19 cellular contexts compared by ENCODE assay signal in genomic region chr16:82301108-82301755, GRCh38.
A peak's percentile ranks its signal among the peaks of the same experiment; 100 is the strongest.
DNase-seq lines count a peak whose midpoint lies in the region; ATAC-seq and TF ChIP-seq lines count a peak whose summit lies in the region.
"Had no signal": no experiment of that assay in that cellular context is flagged by ENCODE, and none has a peak within 500 bp of the region (broad histone marks: within the 10 kb centered on the region; RNA-seq: fewer than 3 reads in every experiment).

No MANE protein-coding gene starts in this region.

- intact Hi-C loops in right cardiac atrium (cut with DNase I), result no loop called here
- intact Hi-C loops in MCF 10A (cut with micrococcal nuclease), result no loop called here

- 77% methylated on average over 7 of the region's 7 CpGs for WGBS in right cardiac atrium

- no peaks in the 10 kb centered on the region for H3K9me3 Mint-ChIP-seq in activated naive CD4-positive, alpha-beta T cell treated with anti-CD3 and anti-CD28 coated beads, Interleukin-2, amount 50 U/mL, for 72 hours
- H3K9me3 Mint-ChIP-seq in activated CD8-positive, alpha-beta T cell treated with anti-CD3 and anti-CD28 coated beads, Interleukin-2, amount 10 ng/mL, durations not matched to agents 7 days and 5 days (ENCODE audit: insufficient read depth), result no peaks in the 10 kb centered on the region
- no peaks in the 10 kb centered on the region for H3K9me3 Mint-ChIP-seq in MCF 10A (ENCODE audit: unreplicated experiment)
- H3K9me3 Mint-ChIP-seq: GM23338 had no signal

- ATAC-seq in activated naive CD4-positive, alpha-beta T cell treated with anti-CD3 and anti-CD28 coated beads, Interleukin-2, amount 50 U/mL, for 72 hours, result peak; percentile 51 to 54
- ATAC-seq in activated CD8-positive, alpha-beta T cell treated with anti-CD3 and anti-CD28 coated beads, Interleukin-2, amount 10 ng/mL, durations not matched to agents 7 days and 5 days, result peak; percentile 44
- peak; percentile 45 to 57 for ATAC-seq in right cardiac atrium
- ATAC-seq: PC-3 had no signal

- H3K4me1 Mint-ChIP-seq in activated CD8-positive, alpha-beta T cell treated with anti-CD3 and anti-CD28 coated beads, Interleukin-2, amount 10 ng/mL, durations not matched to agents 7 days and 5 days (ENCODE audit: low read depth), result no peaks in the 10 kb centered on the region
- H3K4me1 Mint-ChIP-seq in MCF 10A (ENCODE audit: insufficient read depth, unreplicated experiment), result no peaks in the 10 kb centered on the region
- H3K4me1 Mint-ChIP-seq: CD4-positive, alpha-beta memory T cell; GM23338 had no signal

- no peak overlapping the region for H3K27ac ChIP-seq in right cardiac atrium (ENCODE audit: low read length)
- H3K27ac ChIP-seq: RWPE1, SJCRH30 had no signal

- no peak overlapping the region for H3K4me3 ChIP-seq in HFF-Myc (replicated peaks; ENCODE audit: low read depth, low read length)
- H3K4me3 ChIP-seq in right cardiac atrium (ENCODE audit: low read length), result no peak overlapping the region
- H3K4me3 ChIP-seq: GM23338, SJCRH30 had no signal

- no peaks in the 10 kb centered on the region for H3K27me3 ChIP-seq in right cardiac atrium (ENCODE audit: control insufficient read depth, insufficient read depth)
- H3K27me3 ChIP-seq: SJCRH30 had no signal

- H3K4me3 Mint-ChIP-seq in activated CD8-positive, alpha-beta T cell treated with anti-CD3 and anti-CD28 coated beads, Interleukin-2, amount 10 ng/mL, durations not matched to agents 7 days and 5 days, result no peak overlapping the region
- H3K4me3 Mint-ChIP-seq in MCF 10A (ENCODE audit: unreplicated experiment), result no peak overlapping the region
- H3K4me3 Mint-ChIP-seq: CD4-positive, alpha-beta memory T cell; GM23338 had no signal

- no peaks in the 10 kb centered on the region for H3K4me1 ChIP-seq in right cardiac atrium (ENCODE audit: control insufficient read depth, insufficient read depth, low read length)
- H3K4me1 ChIP-seq: SJCRH30 had no signal

- H3K9me3 ChIP-seq in right cardiac atrium (ENCODE audit: control insufficient read depth, low read length), result no peaks in the 10 kb centered on the region
- H3K9me3 ChIP-seq: SJCRH30 had no signal

- BruUV-seq in MCF 10A (replicated peaks; lab: Mats Ljungman, UMichigan), result no TSS peak

- CTCF ChIA-PET in activated CD8-positive, alpha-beta T cell treated with anti-CD3 and anti-CD28 coated beads, Interleukin-2, amount 10 ng/mL, durations not matched to agents 7 days and 5 days (lab: Charles Lee), result no interaction called here
- CTCF ChIA-PET in MCF 10A (lab: Yijun Ruan, JAX), result interaction anchor here (0.6 to 1.2 kb wide), 2 partner anchors 37 to 1008 kb away, joined by 3 to 4 read pairs; no protein-coding TSS in a partner anchor

- H3K27me3 Mint-ChIP-seq in activated CD8-positive, alpha-beta T cell treated with anti-CD3 and anti-CD28 coated beads, Interleukin-2, amount 10 ng/mL, durations not matched to agents 7 days and 5 days (ENCODE audit: low read depth), result peaks cover 3% of the 10 kb centered on the region
- H3K27me3 Mint-ChIP-seq in MCF 10A (ENCODE audit: insufficient read depth, unreplicated experiment), result peaks cover 18% of the 10 kb centered on the region

- POLR2A ChIA-PET in activated CD8-positive, alpha-beta T cell treated with anti-CD3 and anti-CD28 coated beads, Interleukin-2, amount 10 ng/mL, durations not matched to agents 7 days and 5 days (lab: Charles Lee), result no interaction called here
- POLR2A ChIA-PET in MCF 10A (lab: Yijun Ruan, JAX), result no interaction called here

- no peaks in the 10 kb centered on the region for H3K36me3 Mint-ChIP-seq in activated naive CD4-positive, alpha-beta T cell treated with anti-CD3 and anti-CD28 coated beads, Interleukin-2, amount 50 U/mL, for 72 hours
- H3K36me3 Mint-ChIP-seq in activated CD8-positive, alpha-beta T cell treated with anti-CD3 and anti-CD28 coated beads, Interleukin-2, amount 10 ng/mL, durations not matched to agents 7 days and 5 days (ENCODE audit: low read depth), result no peaks in the 10 kb centered on the region
- no peaks in the 10 kb centered on the region for H3K36me3 Mint-ChIP-seq in MCF 10A (ENCODE audit: insufficient read depth, unreplicated experiment)
- H3K36me3 Mint-ChIP-seq: CD4-positive, alpha-beta memory T cell had no signal

- TF ChIP-seq CTCF in HFF-Myc (IDR thresholded peaks at IDR 0.05; ENCODE audit: low read depth, low read length, missing control alignments), result no peak
- no peak for TF ChIP-seq CTCF in MCF 10A (IDR thresholded peaks at IDR 0.05; ENCODE audit: unreplicated experiment)

- no peak for DNase-seq in activated naive CD4-positive, alpha-beta T cell treated with anti-CD3 and anti-CD28 coated beads, Interleukin-2, amount 50 U/mL, for 72 hours (ENCODE audit: low spot score in 2 of 2)
- no peak for DNase-seq in activated naive CD4-positive, alpha-beta T cell (lab: John Stamatoyannopoulos, UW)
- DNase-seq in HFF-Myc (ENCODE audit: extremely low read depth, low read depth) (peak; percentile 1), right cardiac atrium (no peak), NCI-H1436 (lab: John Stamatoyannopoulos, UW) (no peak), MCF 10A (ENCODE audit: unreplicated experiment) (no peak), activated gamma-delta T cell (lab: John Stamatoyannopoulos, UW) (no peak)
- peak; percentile 24 for DNase-seq in activated CD8-positive, alpha-beta T cell treated with anti-CD3 and anti-CD28 coated beads, Interleukin-2, amount 10 ng/mL, durations not matched to agents 7 days and 5 days
- DNase-seq: Calu3; CD4-positive, alpha-beta memory T cell; HCEC 1CT; NCI-H1436 treated with DMSO at 0.1 percent for 48 hours; NCI-H2029; NCI-H345; NCI-H524 treated with DMSO at 0.1 percent for 48 hours; PC-3; SJCRH30 had no signal

- no peak overlapping the region for H3K27ac Mint-ChIP-seq in activated naive CD4-positive, alpha-beta T cell treated with anti-CD3 and anti-CD28 coated beads, Interleukin-2, amount 50 U/mL, for 72 hours
- H3K27ac Mint-ChIP-seq in activated CD8-positive, alpha-beta T cell treated with anti-CD3 and anti-CD28 coated beads, Interleukin-2, amount 10 ng/mL, durations not matched to agents 7 days and 5 days, result no peak overlapping the region
- H3K27ac Mint-ChIP-seq in MCF 10A (ENCODE audit: low read depth, unreplicated experiment), result no peak overlapping the region
- H3K27ac Mint-ChIP-seq: CD4-positive, alpha-beta memory T cell; GM23338 had no signal

Comparison
In these comparisons a context has a peak if more than half of its experiments do, and no peak if none do; other contexts are left out.
1. DNase-seq: peak in HFF-Myc (single experiment) and activated CD8-positive, alpha-beta T cell treated with anti-CD3 and anti-CD28 coated beads, Interleukin-2, amount 10 ng/mL, durations not matched to agents 7 days and 5 days (single experiment); none in activated naive CD4-positive, alpha-beta T cell treated with anti-CD3 and anti-CD28 coated beads, Interleukin-2, amount 50 U/mL, for 72 hours (0 of 2), activated naive CD4-positive, alpha-beta T cell (0 of 4), right cardiac atrium (0 of 3), NCI-H1436 (single experiment), MCF 10A (single experiment) and activated gamma-delta T cell (single experiment).
2. Peak in every context shown above with its lines, with median percentiles within 50 percentile points of each other: ATAC-seq.